ENCODE assay signal across 9 cellular contexts in genomic region chr2:46306320-46306719, GRCh38. TPM values are rescaled to one million over a fixed set of nuclear protein-coding genes. Genes with fewer than 3 reads are reported as not detected.
A peak's percentile ranks its signal among the peaks of the same experiment; 100 is the strongest.
DNase-seq lines count a peak whose midpoint lies in the region; ATAC-seq and TF ChIP-seq lines count a peak whose summit lies in the region.
"Had no signal": no experiment of that assay in that cellular context is flagged by ENCODE, and none has a peak within 500 bp of the region (broad histone marks: within the 10 kb centered on the region; RNA-seq: fewer than 3 reads in every experiment).

No MANE protein-coding gene starts in this region.

- ATAC-seq in gastrocnemius medialis: peak; percentile 20 to 34
- no peak for ATAC-seq in GM18873 (IDR thresholded peaks at IDR 0.05; ENCODE audit: low FRiP score, unreplicated experiment)

- TF ChIP-seq CTCF in fibroblast of mammary gland (conservative IDR thresholded peaks at IDR 0.05; ENCODE audit: control insufficient read depth, insufficient read depth, low read depth, low read length): no peak
- TF ChIP-seq CTCF in gastrocnemius medialis (IDR thresholded peaks at IDR 0.05 in 4 of 5, conservative IDR thresholded peaks at IDR 0.05 in 1 of 5): no peak

- H3K4me1 ChIP-seq in gastrocnemius medialis: peaks cover 39 to 66% of the 10 kb centered on the region in 2 donors

- no peaks in the 10 kb centered on the region for H3K27me3 ChIP-seq in gastrocnemius medialis

- TF ChIP-seq POLR2A in gastrocnemius medialis (IDR thresholded peaks at IDR 0.05): no peak

- in situ Hi-C loops in gastrocnemius medialis (cut with MboI; ENCODE audit: low sequenced_read_pairs in 4 of 4): no loop called here

- H3K27ac ChIP-seq in gastrocnemius medialis: peak overlapping the region; percentile 61 to 96 (median 72)

- intact Hi-C loops in gastrocnemius medialis (cut with DNase I; ENCODE audit: low total_unique reads): no loop called here

- no peaks in the 10 kb centered on the region for H3K36me3 ChIP-seq in gastrocnemius medialis

- DNase-seq in H4 (ENCODE audit: low spot score) (peak; percentile 85), NCI-H510A (lab: John Stamatoyannopoulos, UW) (peak; percentile 66), fibroblast of mammary gland (ENCODE audit: low read depth) (peak; percentile 50), gastrocnemius medialis (no peak), pons (ENCODE audit: low spot score) (no peak), T-helper 9 cell (no peak)
- DNase-seq in stimulated activated CD4-positive, alpha-beta T cell treated with anti-CD3 and anti-CD28 coated beads, Interleukin-2, amount 100 ng/mL, for 24 hours: no peak
- DNase-seq: nucleus accumbens had no signal

- H3K9me3 ChIP-seq in gastrocnemius medialis: no peaks in the 10 kb centered on the region

- H3K4me3 ChIP-seq in fibroblast of mammary gland (ENCODE audit: control insufficient read depth, low read depth, low read length) (no peak overlapping the region), gastrocnemius medialis (no peak overlapping the region)

RNA-seq across cellular contexts. Expression of gene EPAS1, which starts 9.1 kb away (rescaled TPM):
- total RNA-seq in H4 (2014; rRNA removed; shearing (Covaris generic)): 30.5 and 31.6 TPM in 2 replicates
- total RNA-seq in gastrocnemius medialis: 10 to 100 TPM; 61.5 to 95.1 (median 90.0) TPM

Comparison
In these comparisons a context has a peak if more than half of its experiments do, and no peak if none do; other contexts are left out.
1. DNase-seq: peak in H4 (single experiment), NCI-H510A (single experiment) and fibroblast of mammary gland (single experiment); none in gastrocnemius medialis (0 of 2), pons (single experiment), T-helper 9 cell (single experiment) and stimulated activated CD4-positive, alpha-beta T cell treated with anti-CD3 and anti-CD28 coated beads, Interleukin-2, amount 100 ng/mL, for 24 hours (0 of 2).